Comparison of ENCODE assay signal across 8 cellular contexts in genomic region chr17:47491841-47492212, GRCh38. TPM values are rescaled to one million over a fixed set of nuclear protein-coding genes. Genes with fewer than 3 reads are reported as not detected.
A peak's percentile ranks its signal among the peaks of the same experiment; 100 is the strongest.
DNase-seq lines count a peak whose midpoint lies in the region; ATAC-seq and TF ChIP-seq lines count a peak whose summit lies in the region.
"Not testable (repeated sequence)": the region's sequence is repeated elsewhere in the genome, so short reads cannot be mapped to it uniquely, and the experiment has no call there.

No MANE protein-coding gene starts in this region.

- not testable (repeated sequence) for TF ChIP-seq EP300 in SK-N-SH (IDR thresholded peaks at IDR 0.05; ENCODE audit: borderline replicate concordance in 1 of 2, low read depth in 1 of 2, low read length in 1 of 2)

- H3K79me2 ChIP-seq in SK-N-SH (ENCODE audit: insufficient read depth), result not testable (repeated sequence)

- not testable (repeated sequence) for H4K20me1 ChIP-seq in SK-N-SH (ENCODE audit: insufficient read depth)

- H3K36me3 Mint-ChIP-seq in Calu3 (ENCODE audit: insufficient read depth, unreplicated experiment) (peaks cover 38% of the 10 kb centered on the region), nephron (ENCODE audit: low read depth) (peaks cover 14% of the 10 kb centered on the region)
- not testable (repeated sequence) for H3K36me3 Mint-ChIP-seq in activated naive CD8-positive, alpha-beta T cell

- H3K9me2 ChIP-seq in SK-N-SH, result not testable (repeated sequence)

- peak; percentile 19 for ATAC-seq in HG03457 (IDR thresholded peaks at IDR 0.05; ENCODE audit: unreplicated experiment)

- POLR2A ChIA-PET in SK-N-SH (lab: Yijun Ruan, JAX), result not testable (repeated sequence)

- not testable (repeated sequence) for H3K4me1 ChIP-seq in SK-N-SH (ENCODE audit: control insufficient read depth in 1 of 2, insufficient read depth in 2 of 2, low read depth in 1 of 2, low read length in 1 of 2); effector memory CD4-positive, alpha-beta T cell (ENCODE audit: control insufficient read depth, insufficient read depth, low read length, poor library complexity, severe bottlenecking); iPS-18a (ENCODE audit: control insufficient read depth, low read depth, low read length); subcutaneous abdominal adipose tissue (ENCODE audit: control insufficient read depth in 5 of 5, insufficient read depth in 5 of 5, low read length in 5 of 5)

- not testable (repeated sequence) for H3K9me3 Mint-ChIP-seq in Calu3 (ENCODE audit: low read depth, unreplicated experiment); activated naive CD8-positive, alpha-beta T cell (ENCODE audit: low read depth); nephron

- TSS peak; percentile 84 for BruUV-seq in Calu3 (replicated peaks; lab: Mats Ljungman, UMichigan)

- H3K27me3 Mint-ChIP-seq in Calu3 (ENCODE audit: unreplicated experiment); activated naive CD8-positive, alpha-beta T cell; nephron (ENCODE audit: low read depth): not testable (repeated sequence)

- H3K9ac ChIP-seq in SK-N-SH (peak overlapping the region; percentile 80), iPS-18a (ENCODE audit: low read length) (peak overlapping the region; percentile 84), subcutaneous abdominal adipose tissue (ENCODE audit: low read length in 5 of 5) (peak overlapping the region in 3 of 5 donors; percentile 68 to 81 (median 71))

- CTCF ChIA-PET in Calu3 (lab: Charles Lee); SK-N-SH (lab: Yijun Ruan, JAX): not testable (repeated sequence)

- H3F3A ChIP-seq in SK-N-SH (replicated peaks; ENCODE audit: insufficient read depth), result not testable (repeated sequence)

- not testable (repeated sequence) for TF ChIP-seq RAD21 in SK-N-SH (IDR thresholded peaks at IDR 0.05; ENCODE audit: low read length)

- not testable (repeated sequence) for H3K9me3 ChIP-seq in SK-N-SH; effector memory CD4-positive, alpha-beta T cell (ENCODE audit: control insufficient read depth, low read length); iPS-18a (ENCODE audit: control insufficient read depth, low read depth, low read length); subcutaneous abdominal adipose tissue (ENCODE audit: control insufficient read depth in 5 of 5, low read length in 5 of 5)

- H3K4me3 Mint-ChIP-seq in Calu3 (ENCODE audit: low read depth, unreplicated experiment), result peak overlapping the region; percentile 80
- peak overlapping the region; percentile 96 for H3K4me3 Mint-ChIP-seq in activated naive CD8-positive, alpha-beta T cell
- peak overlapping the region; percentile 97 to 100 (median 99) for H3K4me3 Mint-ChIP-seq in nephron

- H3K36me3 ChIP-seq in SK-N-SH (replicated peaks in 1 of 2; ENCODE audit: control insufficient read depth in 1 of 2, insufficient read depth in 2 of 2, low read length in 1 of 2); effector memory CD4-positive, alpha-beta T cell (ENCODE audit: control insufficient read depth, insufficient read depth, low read length); iPS-18a (ENCODE audit: control insufficient read depth, low read depth, low read length); subcutaneous abdominal adipose tissue (ENCODE audit: control insufficient read depth in 5 of 5, insufficient read depth in 5 of 5, low read length in 5 of 5): not testable (repeated sequence)

- H3K4me1 Mint-ChIP-seq in Calu3 (ENCODE audit: low read depth, unreplicated experiment); activated naive CD8-positive, alpha-beta T cell (ENCODE audit: low read depth); nephron: not testable (repeated sequence)

- H3K27me3 ChIP-seq in SK-N-SH (ENCODE audit: insufficient read depth); effector memory CD4-positive, alpha-beta T cell (replicated peaks; ENCODE audit: control insufficient read depth, insufficient read depth, low read length, poor library complexity, severe bottlenecking); iPS-18a (ENCODE audit: control insufficient read depth, insufficient read depth, low read length); subcutaneous abdominal adipose tissue (ENCODE audit: control insufficient read depth in 5 of 5, insufficient read depth in 4 of 5, low read length in 5 of 5): not testable (repeated sequence)

- H3K4me3 ChIP-seq in SK-N-SH (ENCODE audit: low read depth in 2 of 2, low read length in 1 of 2) (peak overlapping the region; percentile 52 to 68), iPS-18a (ENCODE audit: low read length) (peak overlapping the region; percentile 75), subcutaneous abdominal adipose tissue (ENCODE audit: low read depth in 1 of 5, low read length in 5 of 5) (peak overlapping the region; percentile 61 to 85 (median 70))
- H3K4me3 ChIP-seq in effector memory CD4-positive, alpha-beta T cell (ENCODE audit: insufficient read depth, low read depth, low read length, poor library complexity, severe bottlenecking), result peak overlapping the region; percentile 53

- peak overlapping the region; percentile 67 for H3K4me2 ChIP-seq in SK-N-SH

- H3K27ac ChIP-seq in SK-N-SH (ENCODE audit: low read depth in 2 of 2, low read length in 1 of 2) (peak overlapping the region in 1 of 2 experiments; percentile 56; a peak in 1 of 4 replicates), iPS-18a (ENCODE audit: low read length) (peak overlapping the region; percentile 59), subcutaneous abdominal adipose tissue (ENCODE audit: low read depth, low read length) (peak overlapping the region; percentile 57)
- peak overlapping the region; percentile 51 for H3K27ac ChIP-seq in effector memory CD4-positive, alpha-beta T cell (ENCODE audit: insufficient read depth, low read length, poor library complexity, severe bottlenecking)

- H2AFZ ChIP-seq in SK-N-SH (ENCODE audit: low read depth), result peak overlapping the region; percentile 87

- DNase-seq in Calu3; SK-N-SH; effector memory CD4-positive, alpha-beta T cell: not testable (repeated sequence)

- WGBS in SK-N-SH (ENCODE audit: low lambda C conversion rate), result 59% methylated on average over 15 of the region's 15 CpGs

- H3K27ac Mint-ChIP-seq in Calu3 (ENCODE audit: unreplicated experiment), result peak overlapping the region; percentile 94
- H3K27ac Mint-ChIP-seq in activated naive CD8-positive, alpha-beta T cell, result peak overlapping the region; percentile 98
- peak overlapping the region; percentile 92 to 100 (median 99) for H3K27ac Mint-ChIP-seq in nephron

- not testable (repeated sequence) for TF ChIP-seq CTCF in Calu3 (IDR thresholded peaks at IDR 0.05; ENCODE audit: unreplicated experiment); SK-N-SH (IDR thresholded peaks at IDR 0.05); nephron (IDR thresholded peaks at IDR 0.05; ENCODE audit: unreplicated experiment in 3 of 3)

- intact Hi-C loops in Calu3 (cut with micrococcal nuclease; ENCODE audit: unreplicated experiment), result not testable (repeated sequence)

RNA-seq across cellular contexts. Expression of gene NPEPPS, which starts 39.1 kb away (rescaled TPM):
- total RNA-seq in Calu3 (2022), result 331 and 342 TPM in 2 replicates
- polyA plus RNA-seq in SK-N-SH (2012; rRNA removed), result 73.2 and 85.4 TPM in 2 replicates
- polyA plus RNA-seq in SK-N-SH (2012; cell fraction: cytosol; rRNA removed), result 73.3 and 96.1 TPM in 2 replicates
- polyA plus RNA-seq in SK-N-SH (2012; cell fraction: nucleus; rRNA removed), result 194 and 311 TPM in 2 replicates
